ENCODE assay signal across 8 cellular contexts in genomic region chr4:52643846-52644245, GRCh38. TPM values are rescaled to one million over a fixed set of nuclear protein-coding genes. Genes with fewer than 3 reads are reported as not detected.
DNase-seq lines count a peak whose midpoint lies in the region; ATAC-seq, FAIRE-seq and TF ChIP-seq lines count a peak whose summit lies in the region.

No MANE protein-coding gene starts in this region.

- 35 to 61% methylated on average over 4 of the region's 4 CpGs for WGBS in lung, 2 donors

- DNase-seq in GM04504 (ENCODE audit: low read depth) (peak; percentile 46), bronchial epithelial cell (ENCODE audit: low read depth) (peak; percentile 29), lung (ENCODE audit: low spot score) (peak; percentile 71), iPS-NIHi11 (ENCODE audit: low spot score) (no peak)
- DNase-seq in central memory CD4-positive, alpha-beta T cell: no peak
- no peak for DNase-seq in NK-92 treated with Interleukin-12 subunit alpha and Interleukin-12 subunit beta, amount 100 ng/mL, for 24 hours (lab: John Stamatoyannopoulos, UW)

- TF ChIP-seq CTCF in bronchial epithelial cell (IDR thresholded peaks at IDR 0.05; ENCODE audit: insufficient read depth, low read length, severe bottlenecking) (no peak), lung (IDR thresholded peaks at IDR 0.05; ENCODE audit: control extremely low read depth, extremely low read depth) (no peak)

- H3K36me3 ChIP-seq in bronchial epithelial cell (ENCODE audit: control insufficient read depth, insufficient read depth, low read length): no peaks in the 10 kb centered on the region
- no peaks in the 10 kb centered on the region for H3K36me3 ChIP-seq in lung (ENCODE audit: control insufficient read depth in 2 of 2, insufficient read depth in 2 of 2, low read length in 2 of 2)

- peak overlapping the region in 1 of 2 donors; percentile 70 for H3K27ac ChIP-seq in lung (ENCODE audit: low read depth in 1 of 2, low read length in 1 of 2)

- ATAC-seq in HG03175 (IDR thresholded peaks at IDR 0.05; ENCODE audit: unreplicated experiment) (peak; percentile 31), lung (ENCODE audit: insufficient read depth, low FRiP score) (no peak), HG03039 (IDR thresholded peaks at IDR 0.05; ENCODE audit: unreplicated experiment) (no peak)

- no peak for FAIRE-seq in bronchial epithelial cell (lab: Jason Lieb, UNC)

- H3K27me3 ChIP-seq in bronchial epithelial cell (ENCODE audit: control insufficient read depth, insufficient read depth, low read length) (no peaks in the 10 kb centered on the region), lung (ENCODE audit: control insufficient read depth, insufficient read depth) (no peaks in the 10 kb centered on the region)

- H3K9me3 ChIP-seq in lung (ENCODE audit: control insufficient read depth in 2 of 2, insufficient read depth in 1 of 2, low read length in 1 of 2): no peaks in the 10 kb centered on the region

- H3K4me1 ChIP-seq in lung (ENCODE audit: control insufficient read depth in 2 of 2, insufficient read depth in 2 of 2, low read length in 2 of 2): peaks cover 8 to 43% of the 10 kb centered on the region in 2 donors

- no peak overlapping the region for H3K4me3 ChIP-seq in bronchial epithelial cell (ENCODE audit: low read depth, low read length)
- no peak overlapping the region for H3K4me3 ChIP-seq in lung

RNA-seq across cellular contexts. Expression of gene USP46, which starts 15.3 kb away (rescaled TPM):
- total RNA-seq in bronchial epithelial cell: 14.7 and 17.2 TPM in 2 replicates
- 10 to 100 TPM; 13.4 to 30.8 TPM for total RNA-seq in lung
- polyA plus RNA-seq in lung: 1 to 10 TPM; 2.3 to 4.1 TPM

Comparison
In these comparisons a context has a peak if more than half of its experiments do, and no peak if none do; other contexts are left out.
1. DNase-seq: peak in GM04504 (single experiment), bronchial epithelial cell (single experiment) and lung (single experiment); none in central memory CD4-positive, alpha-beta T cell (single experiment), iPS-NIHi11 (single experiment) and NK-92 treated with Interleukin-12 subunit alpha and Interleukin-12 subunit beta, amount 100 ng/mL, for 24 hours (single experiment).